ENCODE assay signal across 14 cellular contexts in genomic region chr2:126906781-126907180, GRCh38. TPM values are rescaled to one million over a fixed set of nuclear protein-coding genes. Genes with fewer than 3 reads are reported as not detected.
"Had no signal": no experiment of that assay in that cellular context is flagged by ENCODE, and none has a peak within 500 bp of the region (broad histone marks: within the 10 kb centered on the region; RNA-seq: fewer than 3 reads in every experiment).

No MANE protein-coding gene starts in this region.

- H3K4me3 ChIP-seq: heart left ventricle, neural progenitor cell, tibial nerve had no signal

- H3K4me3 Mint-ChIP-seq: activated naive CD8-positive, alpha-beta T cell treated with anti-CD3 and anti-CD28 coated beads, Interleukin-2, amount 50 U/mL, for 24 hours; memory B cell; neural progenitor cell; stimulated activated memory B cell treated with anti-CD40 and anti-IgM and Interleukin-4, amounts not matched to agents 10 μg/mL and 1 μg/mL and 100 μg/mL, for 72 hours; T-helper 2 cell treated with Interferon-gamma antibody and Interleukin-4, amounts not matched to agents 5 μg/mL and 100 μg/mL, for 36 hours had no signal

- H3K9me3 Mint-ChIP-seq: T-helper 2 cell treated with Interferon-gamma antibody and Interleukin-4, amounts not matched to agents 5 μg/mL and 100 μg/mL, for 36 hours had no signal

- H3K36me3 Mint-ChIP-seq: neural progenitor cell; stimulated activated memory B cell treated with anti-CD40 and anti-IgM and Interleukin-4, amounts not matched to agents 10 μg/mL and 1 μg/mL and 100 μg/mL, for 72 hours had no signal

- H3K27ac ChIP-seq: heart left ventricle, neural progenitor cell, parathyroid adenoma, tibial nerve had no signal

- ATAC-seq: activated naive CD8-positive, alpha-beta T cell treated with anti-CD3 and anti-CD28 coated beads, Interleukin-2, amount 50 U/mL, for 24 hours; heart left ventricle; stimulated activated memory B cell treated with anti-CD40 and anti-IgM and Interleukin-4, amounts not matched to agents 10 μg/mL and 1 μg/mL and 100 μg/mL, for 72 hours had no signal

- H3K27ac Mint-ChIP-seq: activated naive CD8-positive, alpha-beta T cell treated with anti-CD3 and anti-CD28 coated beads, Interleukin-2, amount 50 U/mL, for 24 hours; neural progenitor cell; stimulated activated memory B cell treated with anti-CD40 and anti-IgM and Interleukin-4, amounts not matched to agents 10 μg/mL and 1 μg/mL and 100 μg/mL, for 72 hours; T-helper 2 cell treated with Interferon-gamma antibody and Interleukin-4, amounts not matched to agents 5 μg/mL and 100 μg/mL, for 36 hours had no signal

- DNase-seq: activated naive CD4-positive, alpha-beta T cell treated with Interleukin-2 at 50 U/mL for 16 hours; activated naive CD8-positive, alpha-beta T cell treated with anti-CD3 and anti-CD28 coated beads, Interleukin-2, amount 50 U/mL, for 24 hours; foreskin melanocyte; retina had no signal

RNA-seq across cellular contexts. Expression of gene TEX51, which starts 8.1 kb away (rescaled TPM):
- total RNA-seq: astrocyte, endothelial cell of umbilical vein, heart left ventricle, skeletal muscle tissue, tibial nerve had no signal
